Comparison of ENCODE assay signal across 21 cellular contexts in the genomic region with DNA sequence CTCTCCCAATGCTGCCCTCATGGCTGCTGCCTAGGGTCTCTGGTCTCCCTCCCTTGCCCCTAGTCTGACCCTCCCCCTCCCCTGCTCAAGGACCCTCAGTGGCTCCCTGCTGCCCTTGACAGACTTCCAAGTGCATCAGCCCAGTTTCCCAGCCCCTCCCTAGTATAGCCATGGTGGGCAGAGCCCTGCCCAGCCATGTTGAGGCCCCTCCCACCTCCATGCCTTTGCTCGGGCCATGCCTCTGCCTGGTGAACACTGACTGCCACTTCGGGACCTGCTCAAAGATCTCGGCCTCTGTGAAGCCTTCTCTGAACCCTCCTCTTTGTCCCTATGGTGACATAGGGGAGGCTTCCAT.
A peak's percentile ranks its signal among the peaks of the same experiment; 100 is the strongest.
DNase-seq lines count a peak whose midpoint lies in the region; TF ChIP-seq lines count a peak whose summit lies in the region.
"Had no signal": no experiment of that assay in that cellular context is flagged by ENCODE, and none has a peak within 500 bp of the region (broad histone marks: within the 10 kb centered on the region; RNA-seq: fewer than 3 reads in every experiment).

No MANE protein-coding gene starts in this region.

- DNase-seq in AG08396 (ENCODE audit: low spot score) = peak; percentile 1
- peak; percentile 10 for DNase-seq in GM13976 (ENCODE audit: low spot score)
- DNase-seq in chondrocyte (ENCODE audit: low spot score) = peak; percentile 37
- peak; percentile 8 for DNase-seq in stimulated activated CD8-positive, alpha-beta memory T cell treated with anti-CD3 and anti-CD28 coated beads, Interleukin-4, amount 100 ng/mL, for 48 hours
- no peak for DNase-seq in germinal center (ENCODE audit: low spot score)
- no peak for DNase-seq in kidney glomerular epithelial cell (lab: John Stamatoyannopoulos, UW)
- no peak for DNase-seq in NCI-H1105 treated with DMSO at 0.1 percent for 48 hours (lab: John Stamatoyannopoulos, UW)
- no peak for DNase-seq in HPDE6-E6E7 (ENCODE audit: extremely low spot score)
- DNase-seq: Calu3; CD8-positive, alpha-beta T cell; DMS53; GOT3; Karpas-422; NCI-H1436; NCI-H1930; NCI-H226; NCI-H524; PC-3; RPMI8226; SIG-M5 had no signal

- no peaks in the 10 kb centered on the region for H3K9me3 Mint-ChIP-seq in chondrocyte (ENCODE audit: low read depth)
- H3K9me3 Mint-ChIP-seq: CD8-positive, alpha-beta T cell had no signal

- H3K4me3 Mint-ChIP-seq in chondrocyte (ENCODE audit: unreplicated experiment) = no peak overlapping the region
- H3K4me3 Mint-ChIP-seq: CD8-positive, alpha-beta T cell; IgD-negative memory B cell had no signal

- no peaks in the 10 kb centered on the region for H3K4me1 Mint-ChIP-seq in chondrocyte (ENCODE audit: low read depth)

- TF ChIP-seq CTCF in GM13976 (IDR thresholded peaks at IDR 0.05; ENCODE audit: borderline replicate concordance, control extremely low read depth, extremely low read depth, insufficient read depth, missing control alignments) (no peak), chondrocyte (IDR thresholded peaks at IDR 0.05) (no peak)

- no peaks in the 10 kb centered on the region for H3K27me3 Mint-ChIP-seq in chondrocyte (ENCODE audit: low read depth)

- peaks cover 19% of the 10 kb centered on the region for H3K36me3 Mint-ChIP-seq in chondrocyte (ENCODE audit: low read depth)
- H3K36me3 Mint-ChIP-seq: CD8-positive, alpha-beta T cell; IgD-negative memory B cell had no signal

- H3K27ac Mint-ChIP-seq in chondrocyte (ENCODE audit: unreplicated experiment) = no peak overlapping the region
- H3K27ac Mint-ChIP-seq: CD8-positive, alpha-beta T cell; IgD-negative memory B cell had no signal

- in situ Hi-C loops in GM13976 (cut with MboI; ENCODE audit: low sequenced_read_pairs, unreplicated experiment) = no loop called here

Comparison
In these comparisons a context has a peak if more than half of its experiments do, and no peak if none do; other contexts are left out.
1. DNase-seq: peak in AG08396 (single experiment), GM13976 (single experiment), chondrocyte (single experiment) and stimulated activated CD8-positive, alpha-beta memory T cell treated with anti-CD3 and anti-CD28 coated beads, Interleukin-4, amount 100 ng/mL, for 48 hours (single experiment); none in germinal center (single experiment), kidney glomerular epithelial cell (single experiment), NCI-H1105 treated with DMSO at 0.1 percent for 48 hours (single experiment) and HPDE6-E6E7 (single experiment).